ENCODE assay signal across 10 cellular contexts in genomic region chr1:149937779-149938178, GRCh38. TPM values are rescaled to one million over a fixed set of nuclear protein-coding genes. Genes with fewer than 3 reads are reported as not detected.
A peak's percentile ranks its signal among the peaks of the same experiment; 100 is the strongest.
DNase-seq lines count a peak whose midpoint lies in the region; ATAC-seq and TF ChIP-seq lines count a peak whose summit lies in the region.
"Had no signal": no experiment of that assay in that cellular context is flagged by ENCODE, and none has a peak within 500 bp of the region (broad histone marks: within the 10 kb centered on the region; RNA-seq: fewer than 3 reads in every experiment).

No MANE protein-coding gene starts in this region.

- TF ChIP-seq POLR2A in tibial nerve (IDR thresholded peaks at IDR 0.05), result no peak

- H3K4me1 Mint-ChIP-seq in activated naive CD4-positive, alpha-beta T cell treated with anti-CD3 and anti-CD28 coated beads, Interleukin-2, amount 10 ng/mL, durations not matched to agents 7 days and 5 days, result peaks cover 36% of the 10 kb centered on the region
- peaks cover 19% of the 10 kb centered on the region for H3K4me1 Mint-ChIP-seq in activated T-helper 17 cell treated with anti-CD3 and anti-CD28 coated beads, Interleukin-2, amount 50 U/mL, for 72 hours

- H3K36me3 ChIP-seq in iPS-20b (ENCODE audit: insufficient read depth, low read depth, low read length) (no peaks in the 10 kb centered on the region), tibial nerve (peaks cover 0 to 14% (median 0%) of the 10 kb centered on the region in 3 donors)

- H3K27me3 ChIP-seq in iPS-20b (ENCODE audit: insufficient read depth, low read length) (no peaks in the 10 kb centered on the region), tibial nerve (no peaks in the 10 kb centered on the region)

- peaks cover 10% of the 10 kb centered on the region for H3K27me3 Mint-ChIP-seq in activated naive CD4-positive, alpha-beta T cell treated with anti-CD3 and anti-CD28 coated beads, Interleukin-2, amount 10 ng/mL, durations not matched to agents 7 days and 5 days
- no peaks in the 10 kb centered on the region for H3K27me3 Mint-ChIP-seq in activated T-helper 17 cell treated with anti-CD3 and anti-CD28 coated beads, Interleukin-2, amount 50 U/mL, for 72 hours

- no peak overlapping the region; the same call in 1 of the 2 replicates for H3K9ac ChIP-seq in iPS-20b (ENCODE audit: low read depth, low read length)

- H3K4me3 ChIP-seq in iPS-20b (ENCODE audit: low read length), result peak overlapping the region; percentile 78; the same call in 1 of the 2 replicates
- H3K4me3 ChIP-seq in tibial nerve, result no peak overlapping the region

- H3K9me3 Mint-ChIP-seq in activated naive CD4-positive, alpha-beta T cell treated with anti-CD3 and anti-CD28 coated beads, Interleukin-2, amount 10 ng/mL, durations not matched to agents 7 days and 5 days, result no peaks in the 10 kb centered on the region
- no peaks in the 10 kb centered on the region for H3K9me3 Mint-ChIP-seq in activated T-helper 17 cell treated with anti-CD3 and anti-CD28 coated beads, Interleukin-2, amount 50 U/mL, for 72 hours

- no peak overlapping the region for H3K4me3 Mint-ChIP-seq in activated naive CD4-positive, alpha-beta T cell treated with anti-CD3 and anti-CD28 coated beads, Interleukin-2, amount 10 ng/mL, durations not matched to agents 7 days and 5 days
- H3K4me3 Mint-ChIP-seq in activated T-helper 17 cell treated with anti-CD3 and anti-CD28 coated beads, Interleukin-2, amount 50 U/mL, for 72 hours, result peak overlapping the region; percentile 58

- H3K9me3 ChIP-seq in iPS-20b (ENCODE audit: insufficient read depth, low read depth, low read length) (no peaks in the 10 kb centered on the region), tibial nerve (no peaks in the 10 kb centered on the region)

- DNase-seq in activated naive CD4-positive, alpha-beta T cell treated with anti-CD3 and anti-CD28 coated beads, Interleukin-2, amount 10 ng/mL, durations not matched to agents 7 days and 5 days, result peak; percentile 42
- no peak for DNase-seq in activated naive CD4-positive, alpha-beta T cell treated with anti-CD3 and anti-CD28 coated beads, Interleukin-2, amount 50 U/mL, for 16 hours
- DNase-seq in tibial nerve (ENCODE audit: low spot score in 2 of 2) (no peak), kidney glomerular epithelial cell (lab: John Stamatoyannopoulos, UW) (no peak), NAMALWA (ENCODE audit: low spot score) (no peak)
- DNase-seq: cortex of kidney had no signal

- H3K36me3 Mint-ChIP-seq in activated naive CD4-positive, alpha-beta T cell treated with anti-CD3 and anti-CD28 coated beads, Interleukin-2, amount 10 ng/mL, durations not matched to agents 7 days and 5 days, result no peaks in the 10 kb centered on the region
- no peaks in the 10 kb centered on the region for H3K36me3 Mint-ChIP-seq in activated T-helper 17 cell treated with anti-CD3 and anti-CD28 coated beads, Interleukin-2, amount 50 U/mL, for 72 hours (ENCODE audit: low read depth)

- H3K27ac ChIP-seq in iPS-20b (ENCODE audit: low read length) (no peak overlapping the region), tibial nerve (peak overlapping the region in 3 of 4 donors; percentile 67 to 91 (median 83))
- H3K27ac ChIP-seq: VCaP had no signal

- CTCF ChIA-PET in activated naive CD4-positive, alpha-beta T cell treated with anti-CD3 and anti-CD28 coated beads, Interleukin-2, amount 10 ng/mL, durations not matched to agents 7 days and 5 days (lab: Charles Lee), result interaction anchor here (0.6 to 1.1 kb wide), 3 partner anchors 10 to 249 kb away, joined by 3 read pairs; no protein-coding TSS in a partner anchor

- peak; percentile 31 for ATAC-seq in activated T-helper 17 cell treated with anti-CD3 and anti-CD28 coated beads, Interleukin-2, amount 50 U/mL, for 72 hours (replicated peaks)
- no peak for ATAC-seq in GM21619 (IDR thresholded peaks at IDR 0.05; ENCODE audit: unreplicated experiment)

- no peak for TF ChIP-seq CTCF in tibial nerve (IDR thresholded peaks at IDR 0.05)

- peak overlapping the region; percentile 11 for H3K27ac Mint-ChIP-seq in activated naive CD4-positive, alpha-beta T cell treated with anti-CD3 and anti-CD28 coated beads, Interleukin-2, amount 10 ng/mL, durations not matched to agents 7 days and 5 days
- peak overlapping the region; percentile 70 for H3K27ac Mint-ChIP-seq in activated T-helper 17 cell treated with anti-CD3 and anti-CD28 coated beads, Interleukin-2, amount 50 U/mL, for 72 hours

- TF ChIP-seq EP300 in tibial nerve (IDR thresholded peaks at IDR 0.05), result no peak

- H3K4me1 ChIP-seq in iPS-20b (ENCODE audit: insufficient read depth, low read length) (peaks cover 26% of the 10 kb centered on the region), tibial nerve (peaks cover 0 to 60% (median 25%) of the 10 kb centered on the region in 4 donors)

RNA-seq across cellular contexts. Expression of gene MTMR11, which starts 1.1 kb away (rescaled TPM):
- 1 to 10 TPM; 3.0 to 7.9 TPM for total RNA-seq in activated T-helper 17 cell treated with anti-CD3 and anti-CD28 coated beads, Interleukin-2, amount 50 U/mL, for 72 hours
- 10 to 100 TPM; 10.3 to 21.4 (median 13.6) TPM for total RNA-seq in tibial nerve

RNA-seq across cellular contexts. Expression of gene SF3B4, which starts 10.2 kb away (rescaled TPM):
- total RNA-seq in activated T-helper 17 cell treated with anti-CD3 and anti-CD28 coated beads, Interleukin-2, amount 50 U/mL, for 72 hours, result 10 to 100 TPM; 45.8 to 90.6 TPM
- total RNA-seq in tibial nerve, result 10 to 100 TPM in 2 of 4 donors, 1 to 10 TPM in 2; 6.3 to 14.3 (median 9.7) TPM

RNA-seq across cellular contexts. Expression of gene SV2A, which starts 20.1 kb away (rescaled TPM):
- 1 to 10 TPM; 5.8 to 7.5 TPM for total RNA-seq in activated T-helper 17 cell treated with anti-CD3 and anti-CD28 coated beads, Interleukin-2, amount 50 U/mL, for 72 hours
- total RNA-seq in tibial nerve, result 1 to 10 TPM in 2 of 4 donors, under 1 TPM in 2; 0.66 to 2.7 (median 1.8) TPM

RNA-seq across cellular contexts. Expression of gene BOLA1, which starts 38.4 kb away (rescaled TPM):
- 10 to 100 TPM; 23.1 to 26.7 TPM for total RNA-seq in activated T-helper 17 cell treated with anti-CD3 and anti-CD28 coated beads, Interleukin-2, amount 50 U/mL, for 72 hours
- 10 to 100 TPM; 28.5 to 81.9 (median 57.8) TPM for total RNA-seq in tibial nerve
